10 cellular contexts compared by ENCODE assay signal in the genomic region with DNA sequence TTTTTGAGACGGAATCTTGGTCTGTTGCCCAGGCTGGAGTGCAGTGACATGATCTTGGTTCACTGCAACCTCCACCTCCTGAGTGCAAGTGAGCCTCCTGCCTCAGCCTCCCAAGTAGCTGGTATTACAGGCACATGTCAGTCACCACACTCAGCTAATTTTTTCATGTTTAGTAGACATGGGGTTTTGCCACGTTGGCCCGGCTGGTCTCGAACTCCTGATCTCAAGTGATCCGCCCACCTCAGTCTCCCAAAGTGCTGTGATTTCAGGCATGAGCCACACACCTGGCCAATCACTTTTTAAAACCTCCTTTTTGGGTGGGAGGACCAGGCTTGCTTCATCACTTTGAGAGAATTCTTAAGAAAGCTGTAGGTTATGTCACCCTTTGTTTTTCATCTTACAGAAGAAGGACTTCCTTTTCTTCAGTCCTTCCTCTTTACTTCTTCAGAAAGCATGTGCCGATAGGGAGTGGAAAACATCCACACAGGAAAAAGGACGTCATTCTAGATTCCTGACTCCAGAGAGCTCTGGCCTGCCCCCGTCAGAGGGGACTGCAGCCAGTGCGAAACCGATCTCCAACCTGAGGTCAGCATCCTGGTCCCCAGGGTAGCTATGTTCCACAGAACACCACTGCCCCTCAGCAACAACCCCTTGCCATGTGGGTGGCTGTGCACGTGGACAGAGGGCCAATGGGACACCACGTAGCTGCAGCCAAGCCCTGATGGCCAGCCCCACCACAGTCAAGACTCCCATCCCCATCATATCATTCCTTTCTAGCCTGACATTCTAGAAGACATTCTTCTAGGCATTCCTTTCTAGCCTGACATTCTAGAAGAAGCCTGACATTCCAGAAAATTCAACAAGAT. TPM values are rescaled to one million over a fixed set of nuclear protein-coding genes. Genes with fewer than 3 reads are reported as not detected.
DNase-seq lines count a peak whose midpoint lies in the region; ATAC-seq and TF ChIP-seq lines count a peak whose summit lies in the region.
"Had no signal": no experiment of that assay in that cellular context is flagged by ENCODE, and none has a peak within 500 bp of the region (broad histone marks: within the 10 kb centered on the region; RNA-seq: fewer than 3 reads in every experiment).

No MANE protein-coding gene starts in this region.

- H3K27ac ChIP-seq in RWPE2 (ENCODE audit: poor library complexity, severe bottlenecking) = peak overlapping the region; percentile 75

- no peak for TF ChIP-seq CTCF in RWPE2 (IDR thresholded peaks at IDR 0.05; ENCODE audit: poor library complexity, severe bottlenecking)

- POLR2A ChIA-PET in HEK293T (lab: Yijun Ruan, JAX) = no interaction called here

- peaks cover 23% of the 10 kb centered on the region for H3K4me1 ChIP-seq in RWPE2 (ENCODE audit: insufficient read depth, poor library complexity, severe bottlenecking)

- no peaks in the 10 kb centered on the region for H3K27me3 ChIP-seq in RWPE2 (ENCODE audit: insufficient read depth, poor library complexity, severe bottlenecking)

- CTCF ChIA-PET in HEK293T (lab: Yijun Ruan, JAX) = no interaction called here

- no peaks in the 10 kb centered on the region for H3K9me3 ChIP-seq in RWPE2 (ENCODE audit: severe bottlenecking)

- ATAC-seq in RWPE2 (ENCODE audit: low read depth) = no peak; the same call in 2 of the 3 replicates
- ATAC-seq in GM18867 (IDR thresholded peaks at IDR 0.05; ENCODE audit: unreplicated experiment) = no peak

- DNase-seq in GF-D8 (lab: John Stamatoyannopoulos, UW) (peak; percentile 68), RWPE2 (ENCODE audit: low spot score) (no peak), glomerular endothelial cell (ENCODE audit: extremely low read depth, low read depth, low spot score) (peak; percentile 25), pons (ENCODE audit: low spot score) (peak; percentile 28), HEK293T (ENCODE audit: extremely low spot score) (no peak), HuH-7.5 (ENCODE audit: low spot score) (no peak), HuH-7 (ENCODE audit: low spot score) (no peak)
- DNase-seq: NCI-H1092; NK-92 treated with Interleukin-12 subunit alpha and Interleukin-12 subunit beta, amount 100 ng/mL, for 24 hours had no signal

- no peak overlapping the region for H3K4me3 ChIP-seq in RWPE2 (ENCODE audit: severe bottlenecking)

- no peaks in the 10 kb centered on the region for H3K36me3 ChIP-seq in RWPE2 (ENCODE audit: low read depth)

TF ChIP-seq in HEK293T, 16 proteins besides CTCF, POLR2A, EP300 and RAD21:
- TF ChIP-seq BHLHE40 (IDR thresholded peaks at IDR 0.05; ENCODE audit: borderline replicate concordance) (no peak), FOXA1 (IDR thresholded peaks at IDR 0.05) (no peak), LEF1 (IDR thresholded peaks at IDR 0.05; ENCODE audit: borderline replicate concordance) (no peak), NFRKB (IDR thresholded peaks at IDR 0.05) (no peak)
TF ChIP-seq in HEK293T: peak in this region for 0.

RNA-seq across cellular contexts. Expression of a gene that starts 21.9 kb away (rescaled TPM):
- total RNA-seq in glomerular endothelial cell = 6.2 and 7.7 TPM in 2 replicates

Comparison
In these comparisons a context has a peak if more than half of its experiments do, and no peak if none do; other contexts are left out.
1. DNase-seq: peak in GF-D8 (single experiment), glomerular endothelial cell (single experiment) and pons (single experiment); none in RWPE2 (single experiment), HEK293T (single experiment), HuH-7.5 (single experiment) and HuH-7 (single experiment).